In genomic region chr1:94417962-94418663, GRCh38 we compare ENCODE assay signal across 1 cellular context.
TF ChIP-seq lines count a peak whose summit lies in the region.

Gene ABCD3 (plus strand): TSS chr1:94418389. CDS start chr1:94418479, 90 bp downstream.

TF ChIP-seq in HepG2, 621 proteins besides CTCF, POLR2A, EP300 and RAD21 (continued from another document and continues in another):
- TF ChIP-seq CEBPZ (IDR thresholded peaks at IDR 0.05; ENCODE audit: low read length) = no peak
- no peak for TF ChIP-seq RARG (CRISPR knock-in tag; IDR thresholded peaks at IDR 0.05; ENCODE audit: low read depth)
- peak; percentile 41; the same call in 1 of the 2 replicates for TF ChIP-seq ZBTB42 (CRISPR knock-in tag; IDR thresholded peaks at IDR 0.05)
- TF ChIP-seq, protein P1, sequence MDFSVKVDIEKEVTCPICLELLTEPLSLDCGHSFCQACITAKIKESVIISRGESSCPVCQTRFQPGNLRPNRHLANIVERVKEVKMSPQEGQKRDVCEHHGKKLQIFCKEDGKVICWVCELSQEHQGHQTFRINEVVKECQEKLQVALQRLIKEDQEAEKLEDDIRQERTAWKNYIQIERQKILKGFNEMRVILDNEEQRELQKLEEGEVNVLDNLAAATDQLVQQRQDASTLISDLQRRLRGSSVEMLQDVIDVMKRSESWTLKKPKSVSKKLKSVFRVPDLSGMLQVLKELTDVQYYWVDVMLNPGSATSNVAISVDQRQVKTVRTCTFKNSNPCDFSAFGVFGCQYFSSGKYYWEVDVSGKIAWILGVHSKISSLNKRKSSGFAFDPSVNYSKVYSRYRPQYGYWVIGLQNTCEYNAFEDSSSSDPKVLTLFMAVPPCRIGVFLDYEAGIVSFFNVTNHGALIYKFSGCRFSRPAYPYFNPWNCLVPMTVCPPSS (IDR thresholded peaks at IDR 0.05) = no peak
- peak; percentile 67 for TF ChIP-seq PHF5A (CRISPR knock-in tag; IDR thresholded peaks at IDR 0.05; ENCODE audit: low read depth, unreplicated experiment)
- TF ChIP-seq, protein P2, sequence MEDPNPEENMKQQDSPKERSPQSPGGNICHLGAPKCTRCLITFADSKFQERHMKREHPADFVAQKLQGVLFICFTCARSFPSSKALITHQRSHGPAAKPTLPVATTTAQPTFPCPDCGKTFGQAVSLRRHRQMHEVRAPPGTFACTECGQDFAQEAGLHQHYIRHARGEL (CRISPR knock-in tag; IDR thresholded peaks at IDR 0.05) = 0 out of 2 replicates have a peak, but pooled peaks have one; percentile 29
- TF ChIP-seq MEIS1 (CRISPR knock-in tag; IDR thresholded peaks at IDR 0.05; ENCODE audit: borderline replicate concordance) = no peak; the same call in 1 of the 2 replicates
- 0 out of 2 replicates have a peak, but pooled peaks have one; percentile 46 for TF ChIP-seq ZNF772 (CRISPR knock-in tag; IDR thresholded peaks at IDR 0.05)
- TF ChIP-seq ZC3H13 (CRISPR knock-in tag; IDR thresholded peaks at IDR 0.05) = peak; percentile 60
- TF ChIP-seq MED1 (CRISPR knock-in tag; IDR thresholded peaks at IDR 0.05) = peak; percentile 82
- TF ChIP-seq, protein P3, sequence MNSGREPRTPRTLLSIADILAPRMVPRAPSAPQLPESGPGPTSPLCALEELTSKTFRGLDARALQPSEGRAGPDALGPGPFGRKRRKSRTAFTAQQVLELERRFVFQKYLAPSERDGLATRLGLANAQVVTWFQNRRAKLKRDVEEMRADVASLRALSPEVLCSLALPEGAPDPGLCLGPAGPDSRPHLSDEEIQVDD (CRISPR knock-in tag; IDR thresholded peaks at IDR 0.05; ENCODE audit: borderline replicate concordance) = no peak
- 0 out of 2 replicates have a peak, but pooled peaks have one; percentile 12 for TF ChIP-seq ZNF230 (CRISPR knock-in tag; IDR thresholded peaks at IDR 0.05)
- no peak for TF ChIP-seq SOX13 (IDR thresholded peaks at IDR 0.05)
- peak in 1 of 2 experiments; percentile 39; a peak in 2 of 4 replicates for TF ChIP-seq SOX13 (CRISPR knock-in tag; conservative IDR thresholded peaks at IDR 0.05 in 1 of 2, IDR thresholded peaks at IDR 0.05 in 1 of 2)
- TF ChIP-seq ZNF441 (CRISPR knock-in tag; IDR thresholded peaks at IDR 0.05; ENCODE audit: borderline replicate concordance) = 0 out of 2 replicates have a peak, but pooled peaks have one; percentile 59
- TF ChIP-seq BHLHE40 (IDR thresholded peaks at IDR 0.05; ENCODE audit: low read length) = peak; percentile 54
- TF ChIP-seq FIP1L1 (IDR thresholded peaks at IDR 0.05; ENCODE audit: borderline replicate concordance, insufficient read depth, low read depth, low read length) = no peak
- TF ChIP-seq ZNF430 (CRISPR knock-in tag; IDR thresholded peaks at IDR 0.05) = peak; percentile 75; the same call in 1 of the 2 replicates
- TF ChIP-seq ZSCAN9 (CRISPR knock-in tag; IDR thresholded peaks at IDR 0.05; ENCODE audit: borderline replicate concordance) = peak; percentile 43; the same call in 1 of the 2 replicates
- TF ChIP-seq ZKSCAN8 (CRISPR knock-in tag; IDR thresholded peaks at IDR 0.05; ENCODE audit: borderline replicate concordance) = no peak
- TF ChIP-seq YEATS4 (CRISPR knock-in tag; IDR thresholded peaks at IDR 0.05; ENCODE audit: borderline replicate concordance) = peak; percentile 88
- no peak for TF ChIP-seq ZNF83 (CRISPR knock-in tag; IDR thresholded peaks at IDR 0.05; ENCODE audit: borderline replicate concordance)
- peak; percentile 42 for TF ChIP-seq NFKB2 (CRISPR knock-in tag; IDR thresholded peaks at IDR 0.05; ENCODE audit: borderline replicate concordance)
- peak; percentile 75; the same call in 1 of the 2 replicates for TF ChIP-seq MYC (CRISPR knock-in tag; IDR thresholded peaks at IDR 0.05; ENCODE audit: borderline replicate concordance)
- no peak for TF ChIP-seq ZNF207 (IDR thresholded peaks at IDR 0.05; ENCODE audit: borderline replicate concordance)
- TF ChIP-seq HMG20B (CRISPR knock-in tag; conservative IDR thresholded peaks at IDR 0.05) = no peak
- TF ChIP-seq ADNP (CRISPR knock-in tag; IDR thresholded peaks at IDR 0.05) = 0 out of 2 replicates have a peak, but pooled peaks have one; percentile 5
- TF ChIP-seq TGIF2 (CRISPR knock-in tag; IDR thresholded peaks at IDR 0.05) = no peak; the same call in 1 of the 2 replicates
- no peak for TF ChIP-seq KDM1A (CRISPR knock-in tag; IDR thresholded peaks at IDR 0.05)
- TF ChIP-seq HNRNPLL (IDR thresholded peaks at IDR 0.05; ENCODE audit: low read depth, low read length, poor library complexity, severe bottlenecking) = peak; percentile 56
- peak; percentile 76; the same call in 1 of the 2 replicates for TF ChIP-seq FOXK1 (CRISPR knock-in tag; IDR thresholded peaks at IDR 0.05; ENCODE audit: borderline replicate concordance, low read depth)
- peak; percentile 88; the same call in 1 of the 2 replicates for TF ChIP-seq ZXDC (CRISPR knock-in tag; IDR thresholded peaks at IDR 0.05)
- TF ChIP-seq ZNF558 (CRISPR knock-in tag; IDR thresholded peaks at IDR 0.05; ENCODE audit: borderline replicate concordance) = peak; percentile 81; the same call in 1 of the 2 replicates
- TF ChIP-seq ZBTB7A (CRISPR knock-in tag; IDR thresholded peaks at IDR 0.05) = peak; percentile 87; the same call in 1 of the 2 replicates
- TF ChIP-seq, protein P4, sequence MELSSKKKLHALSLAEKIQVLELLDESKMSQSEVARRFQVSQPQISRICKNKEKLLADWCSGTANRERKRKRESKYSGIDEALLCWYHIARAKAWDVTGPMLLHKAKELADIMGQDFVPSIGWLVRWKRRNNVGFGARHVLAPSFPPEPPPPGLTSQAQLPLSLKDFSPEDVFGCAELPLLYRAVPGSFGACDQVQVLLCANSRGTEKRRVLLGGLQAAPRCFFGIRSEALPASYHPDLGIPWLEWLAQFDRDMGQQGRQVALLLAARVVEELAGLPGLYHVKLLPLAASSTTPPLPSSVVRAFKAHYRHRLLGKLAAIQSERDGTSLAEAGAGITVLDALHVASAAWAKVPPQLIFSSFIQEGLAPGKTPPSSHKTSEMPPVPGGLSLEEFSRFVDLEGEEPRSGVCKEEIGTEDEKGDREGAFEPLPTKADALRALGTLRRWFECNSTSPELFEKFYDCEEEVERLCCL (CRISPR knock-in tag; IDR thresholded peaks at IDR 0.05; ENCODE audit: borderline replicate concordance) = peak; percentile 16; the same call in 1 of the 2 replicates
- peak; percentile 85 for TF ChIP-seq HNF4A (CRISPR knock-in tag; IDR thresholded peaks at IDR 0.05)
- peak; percentile 77 for TF ChIP-seq ZNF143 (CRISPR knock-in tag; IDR thresholded peaks at IDR 0.05)
- no peak for TF ChIP-seq ZNF138 (CRISPR knock-in tag; IDR thresholded peaks at IDR 0.05; ENCODE audit: low read depth)
- TF ChIP-seq GZF1 (CRISPR knock-in tag; IDR thresholded peaks at IDR 0.05) = no peak
- TF ChIP-seq ZNF235 (CRISPR knock-in tag; IDR thresholded peaks at IDR 0.05; ENCODE audit: borderline replicate concordance) = peak; percentile 58; the same call in 1 of the 2 replicates
- no peak for TF ChIP-seq HOXA7 (CRISPR knock-in tag; IDR thresholded peaks at IDR 0.05)
- TF ChIP-seq ZBTB1 (CRISPR knock-in tag; IDR thresholded peaks at IDR 0.05; ENCODE audit: borderline replicate concordance) = no peak
- no peak for TF ChIP-seq BCLAF1 (IDR thresholded peaks at IDR 0.05)
- TF ChIP-seq PHF21A (CRISPR knock-in tag; IDR thresholded peaks at IDR 0.05) = peak; percentile 77
- no peak; the same call in 1 of the 2 replicates for TF ChIP-seq ATF6 (CRISPR knock-in tag; conservative IDR thresholded peaks at IDR 0.05)
- TF ChIP-seq, protein P5, sequence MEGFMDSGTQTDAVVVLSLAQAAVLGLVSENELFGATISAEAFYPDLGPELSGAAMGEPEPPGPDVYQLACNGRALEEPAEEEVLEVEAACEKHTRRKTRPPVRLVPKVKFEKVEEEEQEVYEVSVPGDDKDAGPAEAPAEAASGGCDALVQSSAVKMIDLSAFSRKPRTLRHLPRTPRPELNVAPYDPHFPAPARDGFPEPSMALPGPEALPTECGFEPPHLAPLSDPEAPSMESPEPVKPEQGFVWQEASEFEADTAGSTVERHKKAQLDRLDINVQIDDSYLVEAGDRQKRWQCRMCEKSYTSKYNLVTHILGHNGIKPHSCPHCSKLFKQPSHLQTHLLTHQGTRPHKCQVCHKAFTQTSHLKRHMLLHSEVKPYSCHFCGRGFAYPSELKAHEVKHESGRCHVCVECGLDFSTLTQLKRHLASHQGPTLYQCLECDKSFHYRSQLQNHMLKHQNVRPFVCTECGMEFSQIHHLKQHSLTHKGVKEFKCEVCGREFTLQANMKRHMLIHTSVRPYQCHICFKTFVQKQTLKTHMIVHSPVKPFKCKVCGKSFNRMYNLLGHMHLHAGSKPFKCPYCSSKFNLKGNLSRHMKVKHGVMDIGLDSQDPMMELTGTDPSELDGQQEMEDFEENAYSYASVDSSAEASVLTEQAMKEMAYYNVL (CRISPR knock-in tag; IDR thresholded peaks at IDR 0.05; ENCODE audit: borderline replicate concordance) = peak; percentile 82; the same call in 1 of the 2 replicates
